In genomic region chr6:33662318-33662717, GRCh38 we compare ENCODE assay signal across 31 cellular contexts.
"Had no signal": no experiment of that assay in that cellular context is flagged by ENCODE, and none has a peak within 500 bp of the region (broad histone marks: within the 10 kb centered on the region; RNA-seq: fewer than 3 reads in every experiment).

No MANE protein-coding gene starts in this region.

- H3K27ac ChIP-seq: brain microvascular endothelial cell, coronary artery, dorsolateral prefrontal cortex had no signal

- H3K9me3 Mint-ChIP-seq: activated CD4-positive, alpha-beta memory T cell treated with anti-CD3 and anti-CD28 coated beads for 36 hours; activated CD4-positive, alpha-beta T cell treated with anti-CD3 and anti-CD28 coated beads, Interleukin-2, amount 10 ng/mL, durations not matched to agents 24 days and 14 days; activated naive CD4-positive, alpha-beta T cell treated with anti-CD3 and anti-CD28 coated beads, Interleukin-2, amount 10 ng/mL, durations not matched to agents 7 days and 5 days; activated T-helper 1 cell treated with anti-CD3 and anti-CD28 coated beads, Interleukin-12 subunit alpha, Interleukin-12 subunit beta, Interleukin-2, Interleukin-4 antibody, amounts not matched to agents 30 ng/mL and 10 ng/mL and 1 ng/mL, durations not matched to agents 14 hours and 24 hours and 36 hours; central memory CD8-positive, alpha-beta T cell; dendritic cell treated with granulocyte-macrophage colony-stimulating factor and Interleukin-4, amounts not matched to agents 40 ng/mL and 50 ng/mL, for 4 days; endodermal cell; T-cell; T-helper 1 cell treated with Interleukin-12 subunit alpha and Interleukin-12 subunit beta and Interleukin-4 antibody, amounts not matched to agents 30 μg/mL and 1 μg/mL, for 36 hours; T-helper 2 cell treated with Interferon-gamma antibody and Interleukin-4, amounts not matched to agents 5 μg/mL and 100 μg/mL, for 36 hours had no signal

- H3K27ac Mint-ChIP-seq: activated CD4-positive, alpha-beta memory T cell treated with anti-CD3 and anti-CD28 coated beads for 36 hours; activated CD4-positive, alpha-beta T cell treated with anti-CD3 and anti-CD28 coated beads for 36 hours; activated CD4-positive, alpha-beta T cell treated with anti-CD3 and anti-CD28 coated beads, Interleukin-2, amount 10 ng/mL, durations not matched to agents 24 days and 14 days; activated CD8-positive, alpha-beta memory T cell treated with anti-CD3 and anti-CD28 coated beads, Interleukin-2, amount 10 ng/mL, durations not matched to agents 7 days and 5 days; activated CD8-positive, alpha-beta T cell treated with anti-CD3 and anti-CD28 coated beads, Interleukin-2, amount 10 ng/mL, durations not matched to agents 7 days and 5 days; activated naive CD4-positive, alpha-beta T cell treated with anti-CD3 and anti-CD28 coated beads, Interleukin-2, amount 10 ng/mL, durations not matched to agents 7 days and 5 days; activated naive CD8-positive, alpha-beta T cell; activated T-helper 1 cell treated with anti-CD3 and anti-CD28 coated beads, Interleukin-12 subunit alpha, Interleukin-12 subunit beta, Interleukin-2, Interleukin-4 antibody, amounts not matched to agents 30 ng/mL and 10 ng/mL and 1 ng/mL, durations not matched to agents 14 hours and 24 hours and 36 hours; dendritic cell treated with granulocyte-macrophage colony-stimulating factor and Interleukin-4, amounts not matched to agents 40 ng/mL and 50 ng/mL, for 4 days; endodermal cell; T-cell; T-helper 1 cell treated with Interleukin-12 subunit alpha and Interleukin-12 subunit beta and Interleukin-4 antibody, amounts not matched to agents 30 μg/mL and 1 μg/mL, for 36 hours; T-helper 2 cell treated with Interferon-gamma antibody and Interleukin-4, amounts not matched to agents 5 μg/mL and 100 μg/mL, for 36 hours had no signal

- DNase-seq: activated CD4-positive, alpha-beta memory T cell treated with anti-CD3 and anti-CD28 coated beads for 36 hours; activated CD4-positive, alpha-beta T cell treated with anti-CD3 and anti-CD28 coated beads for 36 hours; activated CD4-positive, alpha-beta T cell treated with anti-CD3 and anti-CD28 coated beads, Interleukin-2, amount 10 ng/mL, durations not matched to agents 24 days and 14 days; activated CD4-positive, CD25-positive, alpha-beta regulatory T cell; activated CD4-positive, CD25-positive, alpha-beta regulatory T cell treated with anti-CD3 and anti-CD28 coated beads, Interleukin-2, amount 50 U/mL, for 72 hours; activated CD8-positive, alpha-beta memory T cell treated with anti-CD3 and anti-CD28 coated beads, Interleukin-2, amount 10 ng/mL, durations not matched to agents 7 days and 5 days; activated CD8-positive, alpha-beta memory T cell treated with anti-CD3 and anti-CD28 coated beads, Interleukin-2, amount 50 U/mL, for 4 hours; activated CD8-positive, alpha-beta T cell treated with anti-CD3 and anti-CD28 coated beads, Interleukin-2, amount 10 ng/mL, durations not matched to agents 7 days and 5 days; activated gamma-delta T cell; activated naive CD4-positive, alpha-beta T cell; activated naive CD4-positive, alpha-beta T cell treated with anti-CD3 and anti-CD28 coated beads, Interleukin-2, amount 10 ng/mL, durations not matched to agents 7 days and 5 days; activated T-cell treated with anti-CD3 and anti-CD28 coated beads, Interleukin-2, amount 50 U/mL, for 1 hour; activated T-cell treated with anti-CD3 and anti-CD28 coated beads, Interleukin-2, amount 50 U/mL, for 48 hours; amniotic stem cell; anterior cingulate cortex; brain microvascular endothelial cell; dorsolateral prefrontal cortex; effector memory CD4-positive, alpha-beta T cell; endodermal cell; foreskin fibroblast; head of caudate nucleus; T-cell; T1000 had no signal

- H3K4me3 ChIP-seq: coronary artery, dorsolateral prefrontal cortex had no signal

- H3K36me3 ChIP-seq: brain microvascular endothelial cell had no signal

- H3K27me3 Mint-ChIP-seq: activated CD4-positive, alpha-beta memory T cell treated with anti-CD3 and anti-CD28 coated beads for 36 hours; activated CD4-positive, alpha-beta T cell treated with anti-CD3 and anti-CD28 coated beads for 36 hours; activated CD4-positive, alpha-beta T cell treated with anti-CD3 and anti-CD28 coated beads, Interleukin-2, amount 10 ng/mL, durations not matched to agents 24 days and 14 days; activated CD8-positive, alpha-beta memory T cell treated with anti-CD3 and anti-CD28 coated beads, Interleukin-2, amount 10 ng/mL, durations not matched to agents 7 days and 5 days; activated naive CD4-positive, alpha-beta T cell treated with anti-CD3 and anti-CD28 coated beads, Interleukin-2, amount 10 ng/mL, durations not matched to agents 7 days and 5 days; activated naive CD8-positive, alpha-beta T cell; central memory CD8-positive, alpha-beta T cell; T-cell had no signal

- ATAC-seq: activated CD4-positive, alpha-beta T cell treated with anti-CD3 and anti-CD28 coated beads for 36 hours; activated CD8-positive, alpha-beta memory T cell treated with anti-CD3 and anti-CD28 coated beads, Interleukin-2, amount 10 ng/mL, durations not matched to agents 7 days and 5 days; activated CD8-positive, alpha-beta T cell treated with anti-CD3 and anti-CD28 coated beads, Interleukin-2, amount 10 ng/mL, durations not matched to agents 7 days and 5 days; esophagus mucosa; T-cell had no signal

- H3K4me3 Mint-ChIP-seq: activated CD4-positive, alpha-beta memory T cell treated with anti-CD3 and anti-CD28 coated beads for 36 hours; activated CD4-positive, alpha-beta T cell treated with anti-CD3 and anti-CD28 coated beads for 36 hours; activated CD4-positive, alpha-beta T cell treated with anti-CD3 and anti-CD28 coated beads, Interleukin-2, amount 10 ng/mL, durations not matched to agents 24 days and 14 days; activated CD8-positive, alpha-beta memory T cell treated with anti-CD3 and anti-CD28 coated beads, Interleukin-2, amount 10 ng/mL, durations not matched to agents 7 days and 5 days; activated CD8-positive, alpha-beta T cell treated with anti-CD3 and anti-CD28 coated beads, Interleukin-2, amount 10 ng/mL, durations not matched to agents 7 days and 5 days; activated naive CD4-positive, alpha-beta T cell treated with anti-CD3 and anti-CD28 coated beads, Interleukin-2, amount 10 ng/mL, durations not matched to agents 7 days and 5 days; activated naive CD8-positive, alpha-beta T cell; activated T-helper 1 cell treated with anti-CD3 and anti-CD28 coated beads, Interleukin-12 subunit alpha, Interleukin-12 subunit beta, Interleukin-2, Interleukin-4 antibody, amounts not matched to agents 30 ng/mL and 10 ng/mL and 1 ng/mL, durations not matched to agents 14 hours and 24 hours and 36 hours; central memory CD8-positive, alpha-beta T cell; dendritic cell treated with granulocyte-macrophage colony-stimulating factor and Interleukin-4, amounts not matched to agents 40 ng/mL and 50 ng/mL, for 4 days; endodermal cell; T-cell; T-helper 1 cell treated with Interleukin-12 subunit alpha and Interleukin-12 subunit beta and Interleukin-4 antibody, amounts not matched to agents 30 μg/mL and 1 μg/mL, for 36 hours; T-helper 2 cell treated with Interferon-gamma antibody and Interleukin-4, amounts not matched to agents 5 μg/mL and 100 μg/mL, for 36 hours had no signal

- H3K27me3 ChIP-seq: brain microvascular endothelial cell, dorsolateral prefrontal cortex had no signal

- H3K4me1 Mint-ChIP-seq: activated CD4-positive, alpha-beta T cell treated with anti-CD3 and anti-CD28 coated beads for 36 hours; activated CD4-positive, alpha-beta T cell treated with anti-CD3 and anti-CD28 coated beads, Interleukin-2, amount 10 ng/mL, durations not matched to agents 24 days and 14 days; activated CD8-positive, alpha-beta memory T cell treated with anti-CD3 and anti-CD28 coated beads, Interleukin-2, amount 10 ng/mL, durations not matched to agents 7 days and 5 days; activated naive CD4-positive, alpha-beta T cell treated with anti-CD3 and anti-CD28 coated beads, Interleukin-2, amount 10 ng/mL, durations not matched to agents 7 days and 5 days; endodermal cell; T-cell had no signal

- H3K36me3 Mint-ChIP-seq: activated naive CD8-positive, alpha-beta T cell had no signal
